ENCODE assay signal across 8 cellular contexts in the genomic region with DNA sequence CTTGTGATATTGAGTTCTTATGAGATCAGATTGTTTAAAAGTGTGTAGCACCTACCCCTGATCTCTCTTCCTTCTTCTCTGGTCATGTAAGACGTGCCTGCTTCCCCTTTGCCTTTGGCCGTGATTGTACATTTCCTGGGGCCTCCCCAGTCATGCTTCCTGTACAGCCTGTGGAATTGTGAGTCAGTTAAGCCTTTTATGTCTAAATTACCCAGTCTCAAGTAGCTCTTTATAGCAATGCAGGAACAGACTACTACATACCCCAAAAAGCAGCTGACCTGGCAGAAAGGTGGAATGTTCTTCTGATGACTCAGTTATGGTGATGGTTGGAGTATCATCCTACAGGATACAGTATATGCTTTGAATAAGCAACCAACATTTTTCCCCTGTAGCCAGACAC. TPM values are rescaled to one million over a fixed set of nuclear protein-coding genes. Genes with fewer than 3 reads are reported as not detected.
DNase-seq lines count a peak whose midpoint lies in the region; ATAC-seq and TF ChIP-seq lines count a peak whose summit lies in the region.

No MANE protein-coding gene starts in this region.

- peaks cover 16% of the 10 kb centered on the region for H3K4me1 Mint-ChIP-seq in dendritic cell treated with granulocyte-macrophage colony-stimulating factor and Interleukin-4, amounts not matched to agents 40 ng/mL and 50 ng/mL, for 4 days (ENCODE audit: low read depth)

- H3K27me3 ChIP-seq in OCI-LY3 (ENCODE audit: low read depth, low read length) (no peaks in the 10 kb centered on the region), osteoblast (ENCODE audit: insufficient read depth, low read length) (no peaks in the 10 kb centered on the region)

- H3K4me3 ChIP-seq in OCI-LY3 (ENCODE audit: low read length): no peak overlapping the region
- no peak overlapping the region for H3K4me3 ChIP-seq in osteoblast (ENCODE audit: insufficient read depth, low read length)

- no peak for TF ChIP-seq POLR2A in GM18505 (IDR thresholded peaks at IDR 0.05; ENCODE audit: borderline replicate concordance, extremely low read depth, insufficient read depth, insufficient read length)

- DNase-seq in GDM1 (lab: John Stamatoyannopoulos, UW): peak; percentile 36
- peak; percentile 38 for DNase-seq in osteoblast (ENCODE audit: insufficient read length, low spot score, missing footprints)
- no peak for DNase-seq in ecto neural progenitor cell (ENCODE audit: low spot score)
- no peak for DNase-seq in middle frontal gyrus (ENCODE audit: extremely low spot score, low spot score)

- ATAC-seq in GM18505 (IDR thresholded peaks at IDR 0.05; ENCODE audit: unreplicated experiment): no peak
- ATAC-seq in GM21717 (IDR thresholded peaks at IDR 0.05; ENCODE audit: unreplicated experiment): no peak

- H3K36me3 ChIP-seq in OCI-LY3 (replicated peaks; ENCODE audit: low read depth, low read length): peaks cover 14% of the 10 kb centered on the region
- H3K36me3 ChIP-seq in osteoblast (ENCODE audit: insufficient read depth, low read length): peaks cover 14% of the 10 kb centered on the region

- intact Hi-C loops in dendritic cell treated with granulocyte-macrophage colony-stimulating factor and Interleukin-4, amounts not matched to agents 40 ng/mL and 50 ng/mL, for 4 days (cut with micrococcal nuclease): no loop called here

- H3K36me3 Mint-ChIP-seq in dendritic cell treated with granulocyte-macrophage colony-stimulating factor and Interleukin-4, amounts not matched to agents 40 ng/mL and 50 ng/mL, for 4 days (ENCODE audit: low read depth): peaks cover 29% of the 10 kb centered on the region

- H3K27ac Mint-ChIP-seq in dendritic cell treated with granulocyte-macrophage colony-stimulating factor and Interleukin-4, amounts not matched to agents 40 ng/mL and 50 ng/mL, for 4 days: peak overlapping the region; percentile 68

- H3K4me3 Mint-ChIP-seq in dendritic cell treated with granulocyte-macrophage colony-stimulating factor and Interleukin-4, amounts not matched to agents 40 ng/mL and 50 ng/mL, for 4 days: no peak overlapping the region

- H3K27ac ChIP-seq in OCI-LY3 (ENCODE audit: low read length) (peak overlapping the region; percentile 2; the same call in 1 of the 2 replicates), osteoblast (ENCODE audit: low read depth, low read length) (peak overlapping the region; percentile 47)

- H3K9me3 ChIP-seq in OCI-LY3 (ENCODE audit: insufficient read depth, low read length) (no peaks in the 10 kb centered on the region), osteoblast (ENCODE audit: low read depth, low read length) (no peaks in the 10 kb centered on the region)

- no peak overlapping the region for H3K9ac ChIP-seq in OCI-LY3 (ENCODE audit: low read length)

- H3K9me3 Mint-ChIP-seq in dendritic cell treated with granulocyte-macrophage colony-stimulating factor and Interleukin-4, amounts not matched to agents 40 ng/mL and 50 ng/mL, for 4 days: no peaks in the 10 kb centered on the region

- peak overlapping the region; percentile 32 for H3K4me2 ChIP-seq in OCI-LY3 (ENCODE audit: low read length)
- H3K4me2 ChIP-seq in osteoblast (ENCODE audit: insufficient read depth, low read length): peak overlapping the region; percentile 37

- H3K79me2 ChIP-seq in OCI-LY3 (ENCODE audit: low read length): no peaks in the 10 kb centered on the region
- H3K79me2 ChIP-seq in osteoblast (ENCODE audit: insufficient read depth, low read length): no peaks in the 10 kb centered on the region

- no peak overlapping the region for H2AFZ ChIP-seq in OCI-LY3 (ENCODE audit: low read depth, low read length)
- H2AFZ ChIP-seq in osteoblast (ENCODE audit: low read length): no peak overlapping the region

- H3K4me1 ChIP-seq in OCI-LY3 (ENCODE audit: low read length): peaks cover 12% of the 10 kb centered on the region
- peaks cover 6% of the 10 kb centered on the region for H3K4me1 ChIP-seq in osteoblast (ENCODE audit: insufficient read depth, low read length)

- H4K20me1 ChIP-seq in OCI-LY3 (ENCODE audit: insufficient read depth, low read length) (no peaks in the 10 kb centered on the region), osteoblast (ENCODE audit: insufficient read depth, low read length) (peaks cover 3% of the 10 kb centered on the region)

- H3K27me3 Mint-ChIP-seq in dendritic cell treated with granulocyte-macrophage colony-stimulating factor and Interleukin-4, amounts not matched to agents 40 ng/mL and 50 ng/mL, for 4 days: no peaks in the 10 kb centered on the region

- no peak for TF ChIP-seq CTCF in OCI-LY3 (IDR thresholded peaks at IDR 0.05; ENCODE audit: low read depth, low read length)
- TF ChIP-seq CTCF in osteoblast (IDR thresholded peaks at IDR 0.05; ENCODE audit: extremely low read depth, low read depth, low read length): no peak

RNA-seq across cellular contexts. Expression of a gene that starts 11.4 kb away (rescaled TPM):
- total RNA-seq in osteoblast: 22.8 and 36.5 TPM in 2 replicates

Comparison
In these comparisons a context has a peak if more than half of its experiments do, and no peak if none do; other contexts are left out.
1. DNase-seq: peak in GDM1 (single experiment) and osteoblast (single experiment); none in ecto neural progenitor cell (single experiment) and middle frontal gyrus (single experiment).